In the genomic region with DNA sequence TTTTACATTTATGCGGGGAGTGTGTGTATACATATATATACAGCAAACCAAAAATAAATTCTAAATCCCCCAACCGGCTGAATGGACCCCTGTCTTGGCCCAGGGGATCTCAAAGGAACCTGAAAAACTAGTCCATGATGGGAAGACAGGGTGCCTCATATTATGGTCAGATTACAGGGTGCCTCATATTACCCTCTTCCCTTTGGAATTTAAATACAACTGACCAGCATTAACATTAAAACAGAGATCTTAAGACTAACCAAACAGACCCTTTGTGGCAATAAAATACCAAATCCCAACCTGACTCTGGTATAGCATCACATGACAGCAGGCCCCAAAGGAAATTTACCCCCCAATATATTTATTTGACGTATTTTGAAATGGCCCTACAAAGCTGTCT, we compare ENCODE assay signal across 26 cellular contexts. TPM values are rescaled to one million over a fixed set of nuclear protein-coding genes. Genes with fewer than 3 reads are reported as not detected.
"Had no signal": no experiment of that assay in that cellular context is flagged by ENCODE, and none has a peak within 500 bp of the region (broad histone marks: within the 10 kb centered on the region; RNA-seq: fewer than 3 reads in every experiment).

No MANE protein-coding gene starts in this region.

- H3K9me3 ChIP-seq: esophagus muscularis mucosa, heart right ventricle, pancreas, psoas muscle, stomach, thyroid gland, upper lobe of left lung, vagina had no signal

- H3K4me1 Mint-ChIP-seq: naive B cell had no signal

- H3K4me3 Mint-ChIP-seq: naive B cell; neural crest cell; stimulated activated naive B cell treated with anti-CD40 and anti-IgM and Interleukin-4, amounts not matched to agents 10 μg/mL and 1 μg/mL and 100 μg/mL, for 72 hours; T-helper 2 cell treated with Interferon-gamma antibody and Interleukin-4, amounts not matched to agents 5 μg/mL and 100 μg/mL, for 36 hours had no signal

- H3K27ac ChIP-seq: esophagus muscularis mucosa, foreskin keratinocyte, heart right ventricle, pancreas, psoas muscle, stomach, thyroid gland, upper lobe of left lung, vagina had no signal

- H3K4me3 ChIP-seq: esophagus muscularis mucosa, heart right ventricle, pancreas, psoas muscle, stomach, thyroid gland, upper lobe of left lung, vagina had no signal

- H3K9me3 Mint-ChIP-seq: naive B cell; neural crest cell; stimulated activated naive B cell treated with anti-CD40 and anti-IgM and Interleukin-4, amounts not matched to agents 10 μg/mL and 1 μg/mL and 100 μg/mL, for 72 hours; T-helper 2 cell treated with Interferon-gamma antibody and Interleukin-4, amounts not matched to agents 5 μg/mL and 100 μg/mL, for 36 hours had no signal

- H3K27me3 Mint-ChIP-seq: naive B cell; stimulated activated naive B cell treated with anti-CD40 and anti-IgM and Interleukin-4, amounts not matched to agents 10 μg/mL and 1 μg/mL and 100 μg/mL, for 72 hours had no signal

- H3K27me3 ChIP-seq: esophagus muscularis mucosa, foreskin keratinocyte, heart right ventricle, pancreas, stomach, thyroid gland, upper lobe of left lung, vagina had no signal

- ATAC-seq: foreskin keratinocyte; heart right ventricle; left cardiac atrium; left ventricle myocardium superior; pancreas; psoas muscle; stimulated activated naive B cell treated with anti-CD40 and anti-IgM and Interleukin-4, amounts not matched to agents 10 μg/mL and 1 μg/mL and 100 μg/mL, for 72 hours had no signal

- H3K4me1 ChIP-seq: esophagus muscularis mucosa, foreskin keratinocyte, heart right ventricle, pancreas, psoas muscle, stomach, thyroid gland, upper lobe of left lung, vagina had no signal

- H3K27ac Mint-ChIP-seq: stimulated activated naive B cell treated with anti-CD40 and anti-IgM and Interleukin-4, amounts not matched to agents 10 μg/mL and 1 μg/mL and 100 μg/mL, for 72 hours; T-helper 2 cell treated with Interferon-gamma antibody and Interleukin-4, amounts not matched to agents 5 μg/mL and 100 μg/mL, for 36 hours had no signal

- DNase-seq: activated CD4-positive, alpha-beta T cell treated with anti-CD3 and anti-CD28 coated beads for 4 hours; activated CD4-positive, alpha-beta T cell treated with anti-CD3 and anti-CD28 coated beads, Interleukin-2, amount 50 U/mL, for 4 hours; activated CD4-positive, CD25-positive, alpha-beta regulatory T cell; activated effector memory CD4-positive, alpha-beta T cell treated with anti-CD3 and anti-CD28 coated beads, Interleukin-2, amount 50 U/mL, for 16 hours; activated naive CD4-positive, alpha-beta T cell treated with anti-CD3 and anti-CD28 coated beads, Interleukin-2, amount 50 U/mL, for 16 hours; amniotic stem cell; central memory CD4-positive, alpha-beta T cell; foreskin keratinocyte; heart right ventricle; left cardiac atrium; left ventricle myocardium superior; naive B cell; nucleus accumbens; pancreas; psoas muscle; stimulated activated CD4-positive, alpha-beta T cell treated with anti-CD3 and anti-CD28 coated beads, Interleukin-15, amount 100 ng/mL, for 24 hours; stimulated activated CD4-positive, alpha-beta T cell treated with anti-CD3 and anti-CD28 coated beads, Interleukin-2, amount 100 ng/mL, for 24 hours; stimulated activated naive B cell treated with anti-CD40 and anti-IgM and Interleukin-4, amounts not matched to agents 10 μg/mL and 1 μg/mL and 100 μg/mL, for 72 hours; stomach; T-helper 1 cell; thyroid gland; upper lobe of left lung had no signal

RNA-seq across cellular contexts. Expression of a gene that starts 39.3 kb away (rescaled TPM):
- total RNA-seq: vagina had no signal
